ENCODE assay signal across 23 cellular contexts in the genomic region with DNA sequence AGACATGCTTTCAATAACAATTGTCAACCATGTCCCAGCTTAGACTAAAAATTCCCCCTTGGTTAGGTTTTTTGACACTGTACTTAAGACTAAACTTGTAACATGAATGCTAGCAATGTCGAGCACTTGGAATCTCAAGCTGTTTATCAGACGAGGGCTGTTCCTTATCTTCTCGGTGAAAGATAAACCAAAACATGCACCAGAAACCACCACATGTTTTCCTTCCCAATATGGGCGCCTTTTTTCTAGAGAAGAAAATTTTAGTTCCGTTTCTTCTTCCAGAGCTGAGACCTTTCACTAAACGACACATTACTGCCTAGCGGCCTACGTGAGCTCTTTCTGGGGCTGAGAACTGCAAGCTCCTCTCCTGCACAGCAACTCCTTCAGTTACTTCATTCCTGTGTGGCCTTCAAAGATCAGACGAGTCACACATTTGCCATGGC. TPM values are rescaled to one million over a fixed set of nuclear protein-coding genes. Genes with fewer than 3 reads are reported as not detected.
A peak's percentile ranks its signal among the peaks of the same experiment; 100 is the strongest.
DNase-seq lines count a peak whose midpoint lies in the region; ATAC-seq and TF ChIP-seq lines count a peak whose summit lies in the region.
"Had no signal": no experiment of that assay in that cellular context is flagged by ENCODE, and none has a peak within 500 bp of the region (broad histone marks: within the 10 kb centered on the region; RNA-seq: fewer than 3 reads in every experiment).

No MANE protein-coding gene starts in this region.

- no peaks in the 10 kb centered on the region for H3K36me3 Mint-ChIP-seq in GM23338 (ENCODE audit: low read depth)
- H3K36me3 Mint-ChIP-seq in progenitor cell of endocrine pancreas (ENCODE audit: insufficient read depth), result no peaks in the 10 kb centered on the region
- H3K36me3 Mint-ChIP-seq in osteocyte (ENCODE audit: unreplicated experiment), result no peaks in the 10 kb centered on the region
- H3K36me3 Mint-ChIP-seq: CD8-positive, alpha-beta T cell had no signal

- H3K23ac ChIP-seq in mesendoderm (ENCODE audit: low read length), result no peak overlapping the region

- DNase-seq in GM23338 (ENCODE audit: low spot score) (no peak), brain microvascular endothelial cell (peak; percentile 14), mesendoderm (peak; percentile 79), progenitor cell of endocrine pancreas (ENCODE audit: low spot score, unreplicated experiment) (no peak), osteocyte (ENCODE audit: extremely low spot score, unreplicated experiment) (no peak), SW480 (ENCODE audit: low spot score) (no peak), hippocampal formation (lab: John Stamatoyannopoulos, UW) (no peak)
- DNase-seq: AML-193, C1 segment of cervical spinal cord, H7, Kasumi-1, NCI-H1417, NCI-H1694 treated with DMSO at 0.1 percent for 48 hours, NCI-H2081 treated with DMSO at 0.1 percent for 48 hours, NCI-H2171 treated with DMSO at 0.1 percent for 48 hours, NCI-H524 treated with DMSO at 0.1 percent for 48 hours, NCI-H82, OCI-M1 had no signal

- H2BK5ac ChIP-seq in mesendoderm (ENCODE audit: low read length), result no peak overlapping the region

- H3K4me1 ChIP-seq in GM23338 (ENCODE audit: insufficient read depth) (no peaks in the 10 kb centered on the region), mesendoderm (ENCODE audit: control insufficient read depth, low read depth, low read length) (peaks cover 2% of the 10 kb centered on the region)

- in situ Hi-C loops in brain microvascular endothelial cell (cut with HindIII; ENCODE audit: low pct_ligation_motif_present, low sequenced_read_pairs), result no loop called here

- no peaks in the 10 kb centered on the region; the same call in 1 of the 2 replicates for H4K20me1 ChIP-seq in GM23338 (replicated peaks; ENCODE audit: insufficient read depth)

- no peak overlapping the region for H2BK15ac ChIP-seq in mesendoderm (replicated peaks; ENCODE audit: low read depth)

- H3K56ac ChIP-seq in mesendoderm (ENCODE audit: low read length), result no peak overlapping the region

- ATAC-seq in GM23338 (no peak), HG03378 (IDR thresholded peaks at IDR 0.05; ENCODE audit: unreplicated experiment) (no peak)
- ATAC-seq: CD8-positive, alpha-beta T cell; Right ventricle myocardium inferior had no signal

- H3K27ac ChIP-seq in GM23338 (ENCODE audit: low read depth) (no peak overlapping the region), brain microvascular endothelial cell (no peak overlapping the region), mesendoderm (ENCODE audit: low read depth, low read length) (no peak overlapping the region)
- H3K27ac ChIP-seq: SJSA1 had no signal

- TF ChIP-seq CTCF in GM23338 (conservative IDR thresholded peaks at IDR 0.05; ENCODE audit: low read depth in 2 of 2) (no peak), brain microvascular endothelial cell (IDR thresholded peaks at IDR 0.05; ENCODE audit: low read depth, low read length, missing control alignments) (no peak), progenitor cell of endocrine pancreas (IDR thresholded peaks at IDR 0.05; ENCODE audit: unreplicated experiment) (no peak), osteocyte (IDR thresholded peaks at IDR 0.05) (no peak)

- H3K4me2 ChIP-seq in GM23338, result no peak overlapping the region
- H3K4me2 ChIP-seq in mesendoderm (ENCODE audit: low read length), result no peak overlapping the region

- no peak overlapping the region for H4K8ac ChIP-seq in mesendoderm (ENCODE audit: low read depth, low read length)

- H3K27me3 ChIP-seq in GM23338 (ENCODE audit: insufficient read depth) (no peaks in the 10 kb centered on the region), brain microvascular endothelial cell (replicated peaks) (no peaks in the 10 kb centered on the region), mesendoderm (ENCODE audit: insufficient read depth, low read length, poor library complexity) (no peaks in the 10 kb centered on the region)
- H3K27me3 ChIP-seq: SJSA1 had no signal

- H2AK5ac ChIP-seq in mesendoderm (ENCODE audit: low read length), result no peak overlapping the region

- H3K9ac ChIP-seq in mesendoderm (ENCODE audit: low read length), result no peak overlapping the region

- H3K27me3 Mint-ChIP-seq in GM23338 (ENCODE audit: insufficient read depth, low read depth, poor library complexity) (peaks cover 3% of the 10 kb centered on the region), progenitor cell of endocrine pancreas (peaks cover 34% of the 10 kb centered on the region), osteocyte (ENCODE audit: unreplicated experiment) (peaks cover 28% of the 10 kb centered on the region)

- no peak overlapping the region for H3K4me3 ChIP-seq in GM23338
- H3K4me3 ChIP-seq in brain microvascular endothelial cell (ENCODE audit: low read depth, low read length), result no peak overlapping the region
- H3K4me3 ChIP-seq in mesendoderm (ENCODE audit: low read length), result no peak overlapping the region
- H3K4me3 ChIP-seq: SJSA1 had no signal

- H3K79me2 ChIP-seq in GM23338 (replicated peaks; ENCODE audit: insufficient read depth) (no peaks in the 10 kb centered on the region), mesendoderm (ENCODE audit: control insufficient read depth, insufficient read depth, low read length) (no peaks in the 10 kb centered on the region)

- H3K27ac Mint-ChIP-seq in GM23338 (no peak overlapping the region), progenitor cell of endocrine pancreas (peak overlapping the region; percentile 49), osteocyte (ENCODE audit: unreplicated experiment) (no peak overlapping the region)
- H3K27ac Mint-ChIP-seq: CD8-positive, alpha-beta T cell had no signal

- no peaks in the 10 kb centered on the region; the same call in 2 of the 3 replicates for H3K9me3 Mint-ChIP-seq in GM23338
- no peaks in the 10 kb centered on the region for H3K9me3 Mint-ChIP-seq in progenitor cell of endocrine pancreas (ENCODE audit: low read depth)
- H3K9me3 Mint-ChIP-seq in osteocyte (ENCODE audit: unreplicated experiment), result no peaks in the 10 kb centered on the region
- H3K9me3 Mint-ChIP-seq: CD8-positive, alpha-beta T cell had no signal

- WGBS in mesendoderm (ENCODE audit: extremely low coverage, insufficient coverage, low lambda C conversion rate), result no CpG with 5 or more reads among the region's 9 CpGs

- H3K4me3 Mint-ChIP-seq in GM23338 (no peak overlapping the region), progenitor cell of endocrine pancreas (ENCODE audit: low read depth) (no peak overlapping the region), osteocyte (ENCODE audit: unreplicated experiment) (no peak overlapping the region)
- H3K4me3 Mint-ChIP-seq: CD8-positive, alpha-beta T cell had no signal

- no peak overlapping the region for H3K4ac ChIP-seq in mesendoderm (ENCODE audit: low read depth, low read length)

- H3K36me3 ChIP-seq in GM23338 (ENCODE audit: insufficient read depth), result no peaks in the 10 kb centered on the region
- no peaks in the 10 kb centered on the region for H3K36me3 ChIP-seq in brain microvascular endothelial cell (replicated peaks)
- H3K36me3 ChIP-seq in mesendoderm (ENCODE audit: control insufficient read depth, insufficient read depth, low read length), result no peaks in the 10 kb centered on the region
- H3K36me3 ChIP-seq: SJSA1 had no signal

- H2AFZ ChIP-seq in GM23338, result 0 out of 2 replicates have a peak overlapping the region, but pooled peaks have one; percentile 43

- H3K18ac ChIP-seq in mesendoderm (ENCODE audit: low read length), result no peak overlapping the region

- no peak overlapping the region for H2BK120ac ChIP-seq in mesendoderm (ENCODE audit: low read depth, low read length)

- H3K79me1 ChIP-seq in mesendoderm (ENCODE audit: low read length), result no peaks in the 10 kb centered on the region

- no peaks in the 10 kb centered on the region for H3K9me2 ChIP-seq in GM23338 (ENCODE audit: insufficient read depth)

- no peaks in the 10 kb centered on the region for H3F3A ChIP-seq in GM23338 (replicated peaks; ENCODE audit: low read depth)

- H4K5ac ChIP-seq in mesendoderm (ENCODE audit: low read length), result no peak overlapping the region

- H3K4me1 Mint-ChIP-seq in GM23338 (no peaks in the 10 kb centered on the region), progenitor cell of endocrine pancreas (ENCODE audit: low read depth) (peaks cover 18% of the 10 kb centered on the region), osteocyte (ENCODE audit: unreplicated experiment) (no peaks in the 10 kb centered on the region)

TF ChIP-seq in GM23338, 12 proteins besides CTCF, POLR2A, EP300 and RAD21 (continues in another document):
- TF ChIP-seq, protein P1, sequence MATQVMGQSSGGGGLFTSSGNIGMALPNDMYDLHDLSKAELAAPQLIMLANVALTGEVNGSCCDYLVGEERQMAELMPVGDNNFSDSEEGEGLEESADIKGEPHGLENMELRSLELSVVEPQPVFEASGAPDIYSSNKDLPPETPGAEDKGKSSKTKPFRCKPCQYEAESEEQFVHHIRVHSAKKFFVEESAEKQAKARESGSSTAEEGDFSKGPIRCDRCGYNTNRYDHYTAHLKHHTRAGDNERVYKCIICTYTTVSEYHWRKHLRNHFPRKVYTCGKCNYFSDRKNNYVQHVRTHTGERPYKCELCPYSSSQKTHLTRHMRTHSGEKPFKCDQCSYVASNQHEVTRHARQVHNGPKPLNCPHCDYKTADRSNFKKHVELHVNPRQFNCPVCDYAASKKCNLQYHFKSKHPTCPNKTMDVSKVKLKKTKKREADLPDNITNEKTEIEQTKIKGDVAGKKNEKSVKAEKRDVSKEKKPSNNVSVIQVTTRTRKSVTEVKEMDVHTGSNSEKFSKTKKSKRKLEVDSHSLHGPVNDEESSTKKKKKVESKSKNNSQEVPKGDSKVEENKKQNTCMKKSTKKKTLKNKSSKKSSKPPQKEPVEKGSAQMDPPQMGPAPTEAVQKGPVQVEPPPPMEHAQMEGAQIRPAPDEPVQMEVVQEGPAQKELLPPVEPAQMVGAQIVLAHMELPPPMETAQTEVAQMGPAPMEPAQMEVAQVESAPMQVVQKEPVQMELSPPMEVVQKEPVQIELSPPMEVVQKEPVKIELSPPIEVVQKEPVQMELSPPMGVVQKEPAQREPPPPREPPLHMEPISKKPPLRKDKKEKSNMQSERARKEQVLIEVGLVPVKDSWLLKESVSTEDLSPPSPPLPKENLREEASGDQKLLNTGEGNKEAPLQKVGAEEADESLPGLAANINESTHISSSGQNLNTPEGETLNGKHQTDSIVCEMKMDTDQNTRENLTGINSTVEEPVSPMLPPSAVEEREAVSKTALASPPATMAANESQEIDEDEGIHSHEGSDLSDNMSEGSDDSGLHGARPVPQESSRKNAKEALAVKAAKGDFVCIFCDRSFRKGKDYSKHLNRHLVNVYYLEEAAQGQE (IDR thresholded peaks at IDR 0.05; ENCODE audit: unreplicated experiment), result no peak

RNA-seq across cellular contexts. Expression of a gene that starts 42.4 kb away (rescaled TPM):
- 3.0 and 3.1 TPM in 2 replicates for total RNA-seq in GM23338 (2014; rRNA removed; shearing (Covaris generic))
- polyA plus RNA-seq in GM23338 (2016; fragmentation: Nextera tagmentation; extraction: Ambion mirVana), result 0.57 and 1.0 TPM in 2 replicates
- polyA plus RNA-seq in mesendoderm (2013, experiment 1 of 2), result 5.3 TPM
- polyA plus RNA-seq in mesendoderm (2013, experiment 2 of 2), result 4.6 TPM
- total RNA-seq in progenitor cell of endocrine pancreas (18.8 and 23.3 TPM in 2 replicates), osteocyte (36.9 and 40.5 TPM in 2 replicates)
- total RNA-seq: G401 had no signal

Comparison
In these comparisons a context has a peak if more than half of its experiments do, and no peak if none do; other contexts are left out.
1. DNase-seq: peak in brain microvascular endothelial cell (single experiment) and mesendoderm (single experiment); none in GM23338 (single experiment), progenitor cell of endocrine pancreas (single experiment), osteocyte (single experiment), SW480 (single experiment) and hippocampal formation (0 of 2).